24 cellular contexts compared by ENCODE assay signal in the genomic region with DNA sequence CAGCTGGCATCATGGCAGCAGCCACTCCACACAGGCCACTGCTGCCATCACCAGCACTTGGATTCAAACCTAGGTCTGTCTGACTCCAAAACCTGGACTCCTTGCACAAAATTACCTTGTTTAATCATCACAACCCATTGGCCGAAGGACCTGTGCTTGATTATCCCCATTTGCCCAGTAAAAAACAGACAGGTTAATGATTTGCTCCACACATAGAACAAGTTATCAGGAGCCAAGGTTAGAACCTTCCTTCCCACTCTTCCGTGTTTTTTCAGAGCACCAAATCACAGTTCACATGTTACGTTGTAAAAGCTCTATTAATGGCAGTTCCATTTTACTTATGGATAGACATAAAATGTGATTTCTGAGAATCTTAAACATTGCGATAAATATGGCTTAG.
"Had no signal": no experiment of that assay in that cellular context is flagged by ENCODE, and none has a peak within 500 bp of the region (broad histone marks: within the 10 kb centered on the region; RNA-seq: fewer than 3 reads in every experiment).

No MANE protein-coding gene starts in this region.

- DNase-seq: cortex of kidney; effector CD8-positive, alpha-beta T cell; effector memory CD8-positive, alpha-beta T cell; endodermal cell; erythroblast; esophagus squamous epithelium; foreskin fibroblast; foreskin melanocyte; gastrocnemius medialis; glutamatergic neuron; head of caudate nucleus; heart right ventricle; hippocampal formation; kidney; kidney glomerular epithelial cell; left lung; left ventricle myocardium superior; lower lobe of right lung; mesenchymal stem cell; naive thymus-derived CD4-positive, alpha-beta T cell had no signal

- H3K4me3 ChIP-seq: esophagus squamous epithelium, gastrocnemius medialis, heart right ventricle, left lung, lower lobe of right lung had no signal

- H3K4me3 Mint-ChIP-seq: dendritic cell treated with granulocyte-macrophage colony-stimulating factor and Interleukin-4, amounts not matched to agents 40 ng/mL and 50 ng/mL, for 4 days; effector memory CD8-positive, alpha-beta T cell; endodermal cell; mesothelial cell of epicardium; naive thymus-derived CD4-positive, alpha-beta T cell had no signal

- H3K27me3 Mint-ChIP-seq: dendritic cell treated with granulocyte-macrophage colony-stimulating factor and Interleukin-4, amounts not matched to agents 40 ng/mL and 50 ng/mL, for 4 days; naive thymus-derived CD4-positive, alpha-beta T cell had no signal

- H3K27ac Mint-ChIP-seq: dendritic cell treated with granulocyte-macrophage colony-stimulating factor and Interleukin-4, amounts not matched to agents 40 ng/mL and 50 ng/mL, for 4 days; effector memory CD8-positive, alpha-beta T cell; endodermal cell; mesothelial cell of epicardium; naive thymus-derived CD4-positive, alpha-beta T cell had no signal

- H3K36me3 ChIP-seq: esophagus squamous epithelium, gastrocnemius medialis, heart right ventricle, left lung, lower lobe of right lung had no signal

- H3K36me3 Mint-ChIP-seq: mesothelial cell of epicardium had no signal

- H3K9me3 Mint-ChIP-seq: dendritic cell treated with granulocyte-macrophage colony-stimulating factor and Interleukin-4, amounts not matched to agents 40 ng/mL and 50 ng/mL, for 4 days; effector memory CD8-positive, alpha-beta T cell; mesothelial cell of epicardium had no signal

- H3K27me3 ChIP-seq: esophagus squamous epithelium, gastrocnemius medialis, heart right ventricle, left lung had no signal

- ATAC-seq: effector memory CD8-positive, alpha-beta T cell; esophagus mucosa; gastrocnemius medialis; heart right ventricle; left lung; left ventricle myocardium superior; lower lobe of right lung; naive thymus-derived CD4-positive, alpha-beta T cell had no signal

- H3K4me1 ChIP-seq: gastrocnemius medialis had no signal

- H3K4me1 Mint-ChIP-seq: endodermal cell, mesothelial cell of epicardium had no signal

- H3K9me3 ChIP-seq: esophagus squamous epithelium, gastrocnemius medialis, heart right ventricle, left lung, lower lobe of right lung had no signal

- H3K27ac ChIP-seq: epithelial cell of prostate, esophagus squamous epithelium, gastrocnemius medialis, heart right ventricle, left lung, lower lobe of right lung had no signal
